20 cellular contexts compared by ENCODE assay signal in genomic region chr7:76267835-76268183, GRCh38. TPM values are rescaled to one million over a fixed set of nuclear protein-coding genes. Genes with fewer than 3 reads are reported as not detected.
A peak's percentile ranks its signal among the peaks of the same experiment; 100 is the strongest.
DNase-seq lines count a peak whose midpoint lies in the region; ATAC-seq, FAIRE-seq and TF ChIP-seq lines count a peak whose summit lies in the region.
"Had no signal": no experiment of that assay in that cellular context is flagged by ENCODE, and none has a peak within 500 bp of the region (broad histone marks: within the 10 kb centered on the region; RNA-seq: fewer than 3 reads in every experiment).

No MANE protein-coding gene starts in this region.

- TF ChIP-seq CTCF in Caco-2 (IDR thresholded peaks at IDR 0.05; ENCODE audit: insufficient read depth in 1 of 2, low read depth in 1 of 2, low read length in 1 of 2, severe bottlenecking in 1 of 2, unreplicated experiment in 1 of 2): no peak
- no peak for TF ChIP-seq CTCF in GM12878 (IDR thresholded peaks at IDR 0.05 in 2 of 3, conservative IDR thresholded peaks at IDR 0.05 in 1 of 3; ENCODE audit: control insufficient read depth in 2 of 3, extremely low read depth in 1 of 3, insufficient read depth in 1 of 3, low read depth in 3 of 3, low read length in 3 of 3)

- H3K27me3 ChIP-seq in Caco-2 (replicated peaks; ENCODE audit: control insufficient read depth, insufficient read depth, low read length) (no peaks in the 10 kb centered on the region; the same call in none of the 2 replicates), HUES6 (ENCODE audit: control insufficient read depth, insufficient read depth, low read length) (peaks cover 24% of the 10 kb centered on the region), GM12878 (replicated peaks in 1 of 2; ENCODE audit: control insufficient read depth in 2 of 2, insufficient read depth in 2 of 2, low read length in 1 of 2) (no peaks in the 10 kb centered on the region)

- BruUV-seq in Caco-2 (replicated peaks; lab: Mats Ljungman, UMichigan): no TSS peak
- BruUV-seq in GM12878 (replicated peaks; lab: Mats Ljungman, UMichigan): no TSS peak

- H3K27ac Mint-ChIP-seq in Caco-2 (ENCODE audit: unreplicated experiment) (no peak overlapping the region), naive B cell (peak overlapping the region in 1 of 6 donors; percentile 66)

- peak overlapping the region; percentile 91 for H3K4me2 ChIP-seq in GM12878 (ENCODE audit: control insufficient read depth, insufficient read depth)

- in situ Hi-C loops in GM12878 (cut with MboI): no loop called here

- RAD21 ChIA-PET in GM12878 (lab: Charles Lee; ENCODE audit: unreplicated experiment): interaction anchor here (0.6 kb wide), 1 partner anchor 8 kb away, joined by 3 read pairs; no protein-coding TSS in a partner anchor

- H2AFZ ChIP-seq in GM12878 (ENCODE audit: control insufficient read depth, low read depth, low read length): no peak overlapping the region

- WGBS in GM12878 (ENCODE audit: insufficient coverage, insufficient replicate concordance, low lambda C conversion rate, missing lambda C conversion rate): 0% methylated on average over 3 of the region's 4 CpGs

- POLR2A ChIA-PET in Caco-2 (lab: Charles Lee) (no interaction called here), GM12878 (lab: Charles Lee) (interaction anchor here (0.5 kb wide), 1 partner anchor 11 kb away, joined by 5 read pairs; no protein-coding TSS in a partner anchor)

- H3K9me3 Mint-ChIP-seq in Caco-2 (ENCODE audit: unreplicated experiment) (no peaks in the 10 kb centered on the region), naive B cell (no peaks in the 10 kb centered on the region)

- no peaks in the 10 kb centered on the region for H3K4me1 Mint-ChIP-seq in Caco-2 (ENCODE audit: low read depth, unreplicated experiment)
- peaks cover 14 to 20% (median 14%) of the 10 kb centered on the region in 3 donors for H3K4me1 Mint-ChIP-seq in naive B cell

- no peak for TF ChIP-seq RAD21 in GM12878 (IDR thresholded peaks at IDR 0.05; ENCODE audit: insufficient read depth, low read depth, low read length)

- H3K9me3 ChIP-seq in Caco-2 (no peaks in the 10 kb centered on the region), HUES6 (ENCODE audit: control insufficient read depth, insufficient read depth, low read depth, low read length) (no peaks in the 10 kb centered on the region), GM12878 (replicated peaks; ENCODE audit: control insufficient read depth, insufficient read depth, low read length) (no peaks in the 10 kb centered on the region)
- H3K9me3 ChIP-seq: lower lobe of right lung, sigmoid colon, stomach, upper lobe of left lung had no signal

- TF ChIP-seq EP300 in GM12878 (IDR thresholded peaks at IDR 0.05; ENCODE audit: borderline replicate concordance in 1 of 2, control insufficient read depth in 1 of 2, low read depth in 2 of 2, low read length in 2 of 2): no peak

- intact Hi-C loops in Caco-2 (cut with micrococcal nuclease; ENCODE audit: unreplicated experiment): no loop called here
- intact Hi-C loops in GM12878 (cut with micrococcal nuclease; ENCODE audit: unreplicated experiment): no loop called here

- H4K20me1 ChIP-seq in GM12878 (ENCODE audit: control insufficient read depth, insufficient read depth): no peaks in the 10 kb centered on the region

- H3K79me2 ChIP-seq in GM12878 (ENCODE audit: control insufficient read depth, insufficient read depth, low read length): no peaks in the 10 kb centered on the region

- H3K4me3 ChIP-seq in Caco-2 (ENCODE audit: low read depth, low read length): no peak overlapping the region
- H3K4me3 ChIP-seq in HUES6 (ENCODE audit: low read depth, low read length): peak overlapping the region; percentile 64
- H3K4me3 ChIP-seq in GM12878: no peak overlapping the region

- no peak for FAIRE-seq in GM12878 (lab: Jason Lieb, UNC)
- FAIRE-seq: TTC549 had no signal

- no peak for TF ChIP-seq POLR2A in GM12878 (IDR thresholded peaks at IDR 0.05; ENCODE audit: low read depth, low read length)

- DNase-seq in Caco-2 (no peak), GM12878 (ENCODE audit: low read depth, low spot score) (no peak), naive B cell (no peak), DMS53 treated with DMSO at 0.1 percent for 48 hours (lab: John Stamatoyannopoulos, UW; ENCODE audit: unreplicated experiment) (no peak), NCI-H446 treated with DMSO at 0.1 percent for 48 hours (lab: John Stamatoyannopoulos, UW) (no peak), SW480 (ENCODE audit: low spot score) (no peak)
- DNase-seq: activated CD8-positive, alpha-beta memory T cell treated with anti-CD3 and anti-CD28 coated beads, Interleukin-2, amount 50 U/mL, for 4 hours; activated gamma-delta T cell; AML-193; central memory CD4-positive, alpha-beta T cell; effector memory CD4-positive, alpha-beta T cell; lower lobe of right lung; NCI-H187; NCI-H2227 treated with DMSO at 0.1 percent for 48 hours; sigmoid colon; stomach had no signal

- H3K4me3 Mint-ChIP-seq in Caco-2 (ENCODE audit: unreplicated experiment) (peak overlapping the region; percentile 49), naive B cell (peak overlapping the region in 6 of 8 donors; percentile 32 to 76 (median 44))

- CTCF ChIA-PET in Caco-2 (lab: Charles Lee) (no interaction called here), GM12878 (lab: Yijun Ruan, JAX) (interaction anchor here (1.3 kb wide), 1 partner anchor 41 kb away, joined by 4 read pairs; no protein-coding TSS in a partner anchor)

- SMC1A ChIA-PET in GM12878 (lab: Charles Lee; ENCODE audit: uncharacterized antibody, unreplicated experiment): no interaction called here

- ATAC-seq in GM12878 (no peak; the same call in 2 of the 3 replicates), naive B cell (ENCODE audit: low read depth in 2 of 2) (peak in 1 of 2 donors; percentile 3), GM21576 (IDR thresholded peaks at IDR 0.05; ENCODE audit: unreplicated experiment) (no peak)

- no peaks in the 10 kb centered on the region for H3K36me3 Mint-ChIP-seq in Caco-2 (ENCODE audit: insufficient read depth, unreplicated experiment)
- no peaks in the 10 kb centered on the region for H3K36me3 Mint-ChIP-seq in naive B cell

- H3K27ac ChIP-seq in HUES6 (ENCODE audit: low read depth, low read length) (no peak overlapping the region), GM12878 (ENCODE audit: control insufficient read depth, insufficient read depth) (no peak overlapping the region)
- H3K27ac ChIP-seq: lower lobe of right lung, sigmoid colon, stomach, upper lobe of left lung had no signal

- H3K27me3 Mint-ChIP-seq in Caco-2 (ENCODE audit: insufficient read depth, unreplicated experiment) (peaks cover 15% of the 10 kb centered on the region), naive B cell (peaks cover 12 to 42% (median 22%) of the 10 kb centered on the region in 3 donors)

- peaks cover 5% of the 10 kb centered on the region; the same call in 1 of the 2 replicates for H3K4me1 ChIP-seq in Caco-2
- H3K4me1 ChIP-seq in HUES6 (ENCODE audit: control insufficient read depth, insufficient read depth, low read length): peaks cover 25% of the 10 kb centered on the region
- peaks cover 10% of the 10 kb centered on the region for H3K4me1 ChIP-seq in GM12878 (ENCODE audit: control insufficient read depth, insufficient read depth, low read length)

- H3K36me3 ChIP-seq in Caco-2 (ENCODE audit: control insufficient read depth, insufficient read depth, low read length) (no peaks in the 10 kb centered on the region), HUES6 (ENCODE audit: control insufficient read depth, insufficient read depth, low read length) (no peaks in the 10 kb centered on the region), GM12878 (ENCODE audit: control insufficient read depth in 2 of 2, insufficient read depth in 2 of 2, low read length in 1 of 2) (no peaks in the 10 kb centered on the region)
- H3K36me3 ChIP-seq: lower lobe of right lung, sigmoid colon, stomach, upper lobe of left lung had no signal

- no peak overlapping the region for H3K9ac ChIP-seq in HUES6 (ENCODE audit: low read length)
- H3K9ac ChIP-seq in GM12878 (ENCODE audit: control insufficient read depth, insufficient read depth, low read length): no peak overlapping the region

TF ChIP-seq in GM12878, 131 proteins besides CTCF, POLR2A, EP300 and RAD21:
- no peak for TF ChIP-seq SMAD5 (IDR thresholded peaks at IDR 0.05; ENCODE audit: low read depth)

RNA-seq across cellular contexts. Expression of gene HSPB1, which starts 34.7 kb away (rescaled TPM):
- total RNA-seq in Caco-2 (2022) (82.1 and 89.1 TPM in 2 replicates), GM12878 (2014; rRNA removed) (31.9 and 47.8 TPM in 2 replicates), GM12878 (2014; rRNA removed; fragmentation: Illumina TruSeq; extraction: Trizol) (35.4 and 41.2 TPM in 2 replicates), GM12878 (2021) (181 and 189 TPM in 2 replicates)
- total RNA-seq in GM12878 (2013; cell fraction: nucleolus; rRNA removed): 21.2 and 22.1 TPM in 2 replicates
- polyA plus RNA-seq in GM12878 (2011; ENCODE audit: low read depth): 50.0 TPM
- polyA plus RNA-seq in GM12878 (2011; rRNA removed) (10.4 and 67.5 TPM in 2 replicates), GM12878 (2014; fragmentation: Illumina TruSeq; extraction: Trizol) (1.4 and 41.6 TPM in 2 replicates), GM12878 (2014; fragmentation: Nextera tagmentation; extraction: Ambion mirVana) (10 to 100 TPM; 13.7 to 56.5 TPM), GM12878 (2014; rRNA removed) (134 and 182 TPM in 2 replicates), GM12878 (2016; fragmentation: Nextera tagmentation; extraction: Ambion mirVana) (100 to 1,000 TPM; 279 to 297 TPM), naive B cell (ENCODE audit: low read depth in 6 of 6) (10 to 100 TPM; 24.3 to 55.2 (median 45.3) TPM)
- 139 and 153 TPM in 2 replicates for polyA plus RNA-seq in GM12878 (2011; cell fraction: cytosol; rRNA removed)
- 127 and 155 TPM in 2 replicates for polyA plus RNA-seq in GM12878 (2011; cell fraction: nucleus; rRNA removed)
- polyA plus RNA-seq in GM12878 (2012): 172 and 210 TPM in 2 replicates
- polyA minus RNA-seq in GM12878 (2011; rRNA and poly(A)+ RNA removed): 15.6 and 24.8 TPM in 2 replicates
- polyA minus RNA-seq in GM12878 (2011; cell fraction: cytosol; rRNA and poly(A)+ RNA removed): 42.6 and 53.3 TPM in 2 replicates
- polyA minus RNA-seq in GM12878 (2011; cell fraction: nucleus; rRNA and poly(A)+ RNA removed): 21.4 and 37.5 TPM in 2 replicates
